Comparison of ENCODE assay signal across 28 cellular contexts in the genomic region with DNA sequence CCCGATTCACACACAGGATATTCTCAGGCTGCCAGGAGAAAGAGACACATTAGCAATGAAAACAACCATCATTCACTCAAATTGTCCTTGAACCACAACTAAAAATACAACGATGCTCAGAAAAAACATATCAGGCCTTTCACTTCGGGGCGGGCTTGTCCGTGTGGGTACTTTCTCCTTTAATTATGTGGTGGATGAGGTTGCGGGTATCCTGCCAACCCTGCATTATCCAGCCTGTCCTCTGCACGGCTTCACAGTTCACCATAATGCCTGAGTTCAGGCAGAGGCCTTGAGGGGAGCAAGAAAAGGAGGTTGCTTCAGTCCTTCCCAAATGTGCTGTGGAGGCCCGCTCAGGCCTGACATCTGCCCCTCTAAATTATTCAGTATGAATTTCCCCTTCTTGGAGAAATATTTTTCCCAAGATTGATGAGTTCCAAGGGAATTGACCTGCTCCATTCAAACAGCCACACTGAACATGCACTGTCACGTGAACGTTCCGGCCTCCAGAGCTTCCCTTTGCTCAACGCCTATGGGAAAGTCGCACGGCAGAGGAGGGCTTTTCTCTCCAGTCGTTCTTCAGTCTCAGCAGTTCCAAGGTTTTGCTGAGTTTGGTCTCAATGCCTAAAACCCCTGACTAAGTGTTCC.
A peak's percentile ranks its signal among the peaks of the same experiment; 100 is the strongest.
DNase-seq lines count a peak whose midpoint lies in the region; ATAC-seq, FAIRE-seq and TF ChIP-seq lines count a peak whose summit lies in the region.
"Had no signal": no experiment of that assay in that cellular context is flagged by ENCODE, and none has a peak within 500 bp of the region (broad histone marks: within the 10 kb centered on the region; RNA-seq: fewer than 3 reads in every experiment).

No MANE protein-coding gene starts in this region.

- DNase-seq in NCI-H2029 (lab: John Stamatoyannopoulos, UW) (peak; percentile 32), NCI-H2029 treated with DMSO at 0.1 percent for 48 hours (lab: John Stamatoyannopoulos, UW) (no peak), RPMI7951 (ENCODE audit: low read depth) (peak; percentile 64), HepG2 (ENCODE audit: low spot score) (no peak), ureter (ENCODE audit: low spot score) (peak; percentile 10), lower leg skin (ENCODE audit: low spot score in 2 of 2) (no peak), UCSD-AML1 (lab: John Stamatoyannopoulos, UW; ENCODE audit: unreplicated experiment) (no peak)
- DNase-seq: BE2C; Calu3; CD8-positive, alpha-beta memory T cell; DMS153; DND-41; GM23248; HFFc6; NCI-H1048; NCI-H1436; NCI-H187 treated with DMSO at 0.1 percent for 48 hours; NCI-H446; NCI-H524 treated with DMSO at 0.1 percent for 48 hours; NCI-H774; PC-9 had no signal

- TF ChIP-seq CTCF in HepG2 (CRISPR knock-in tag; IDR thresholded peaks at IDR 0.05) (no peak), lower leg skin (IDR thresholded peaks at IDR 0.05) (no peak)

- CTCF ChIA-PET in HepG2 (lab: Yijun Ruan, JAX; ENCODE audit: low intra/inter-chr PET ratio, low total read pairs), result no interaction called here

- TF ChIP-seq EP300 in HepG2 (IDR thresholded peaks at IDR 0.05; ENCODE audit: low read depth in 2 of 2, low read length in 2 of 2) (no peak), HepG2 (CRISPR knock-in tag; IDR thresholded peaks at IDR 0.05; ENCODE audit: borderline replicate concordance) (no peak)

- ATAC-seq in HepG2, result peak; percentile 57
- no peak for ATAC-seq in GM21737 (IDR thresholded peaks at IDR 0.05; ENCODE audit: unreplicated experiment)

- FAIRE-seq in HepG2 (lab: Jason Lieb, UNC), result no peak
- FAIRE-seq: GM19239, HTR-8/SVneo had no signal

- no peak overlapping the region for H2AFZ ChIP-seq in HepG2 (ENCODE audit: low read length)
- H2AFZ ChIP-seq: GM23248, PC-9 had no signal

- no peaks in the 10 kb centered on the region for H3K9me3 ChIP-seq in HepG2 (ENCODE audit: low read length)
- H3K9me3 ChIP-seq: BE2C, HAP-1 had no signal

- in situ Hi-C loops in HepG2 (cut with HindIII; ENCODE audit: extremely low pct_ligation_motif_present, low pct_unique_long_range_greater_than_20kb), result no loop called here

- H3K9ac ChIP-seq in HepG2 (ENCODE audit: insufficient read depth, low read depth, low read length), result no peak overlapping the region
- H3K9ac ChIP-seq: GM23248, KMS-11 had no signal

- intact Hi-C loops in HepG2 (cut with micrococcal nuclease; ENCODE audit: unreplicated experiment) (no loop called here), lower leg skin (cut with DNase I; ENCODE audit: low total_unique reads) (no loop called here)

- no peaks in the 10 kb centered on the region for H3K36me3 ChIP-seq in HepG2 (replicated peaks in 1 of 2; ENCODE audit: control insufficient read depth in 1 of 2, insufficient read depth in 2 of 2, low read length in 2 of 2)
- H3K36me3 ChIP-seq: BE2C, HAP-1 had no signal

- TF ChIP-seq RAD21 in HepG2 (CRISPR knock-in tag; IDR thresholded peaks at IDR 0.05), result no peak

- no peak for TF ChIP-seq POLR2A in HepG2 (IDR thresholded peaks at IDR 0.05; ENCODE audit: insufficient read depth in 1 of 2, low read depth in 2 of 2, low read length in 2 of 2)
- TF ChIP-seq POLR2A in lower leg skin (IDR thresholded peaks at IDR 0.05), result no peak

- no peak overlapping the region for H3K27ac ChIP-seq in HepG2 (ENCODE audit: extremely low read length, insufficient read depth, low read length)
- H3K27ac ChIP-seq: 22Rv1, GM23248, KMS-11, PC-9, RWPE1 had no signal

- no peaks in the 10 kb centered on the region for H4K20me1 ChIP-seq in HepG2 (ENCODE audit: insufficient read depth, low read length)

- WGBS in HepG2 (ENCODE audit: low lambda C conversion rate), result 62% methylated on average over 15 of the region's 15 CpGs
- 84 to 86% methylated on average over 15 of the region's 15 CpGs for WGBS in lower leg skin, 2 donors

- H3K4me3 ChIP-seq in HepG2 (replicated peaks in 1 of 3; ENCODE audit: insufficient read depth in 1 of 3, low read depth in 2 of 3, low read length in 3 of 3), result no peak overlapping the region
- no peak overlapping the region for H3K4me3 ChIP-seq in lower leg skin (ENCODE audit: low read depth, poor library complexity, severe bottlenecking)
- H3K4me3 ChIP-seq: GM23248, HAP-1, PC-9 had no signal

- H3K4me2 ChIP-seq in HepG2 (ENCODE audit: low read depth, low read length), result no peak overlapping the region
- H3K4me2 ChIP-seq: KMS-11, PC-9 had no signal

- H3K79me2 ChIP-seq in HepG2 (ENCODE audit: insufficient read depth, low read length), result no peaks in the 10 kb centered on the region

- H3K4me1 ChIP-seq in HepG2 (ENCODE audit: insufficient read depth, low read length), result peaks cover 16% of the 10 kb centered on the region
- H3K4me1 ChIP-seq: BE2C had no signal

- BruUV-seq in HepG2 (replicated peaks; lab: Mats Ljungman, UMichigan), result no TSS peak

- POLR2A ChIA-PET in HepG2 (lab: Yijun Ruan, JAX), result no interaction called here

- no peaks in the 10 kb centered on the region; a peak in 1 of 5 replicates for H3K27me3 ChIP-seq in HepG2 (ENCODE audit: control insufficient read depth in 1 of 2, insufficient read depth in 2 of 2, low read length in 2 of 2)
- H3K27me3 ChIP-seq: BE2C had no signal

TF ChIP-seq in HepG2, 621 proteins besides CTCF, POLR2A, EP300 and RAD21:
- TF ChIP-seq, protein P1, sequence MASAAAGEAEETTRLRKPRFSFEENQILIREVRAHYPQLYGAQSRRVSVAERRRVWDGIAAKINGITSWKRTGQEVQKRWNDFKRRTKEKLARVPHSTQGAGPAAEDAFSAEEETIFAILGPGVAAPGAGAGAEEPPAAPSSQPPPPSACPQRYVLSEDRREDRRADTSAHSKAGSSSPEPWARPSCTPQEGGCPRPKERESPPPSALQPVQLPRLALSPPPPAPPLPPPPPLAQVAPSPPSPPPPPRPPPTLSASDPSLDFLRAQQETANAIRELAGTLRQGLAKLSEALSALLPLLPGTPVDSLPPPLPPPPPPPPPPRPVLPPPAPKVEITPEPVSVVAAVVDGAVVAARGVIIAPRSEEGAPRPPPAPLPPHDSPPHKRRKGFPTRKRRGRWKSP (CRISPR knock-in tag; IDR thresholded peaks at IDR 0.05), result no peak
- peak; percentile 21; the same call in 1 of the 2 replicates for TF ChIP-seq GATAD2A (CRISPR knock-in tag; IDR thresholded peaks at IDR 0.05)

Comparison
In these comparisons a context has a peak if more than half of its experiments do, and no peak if none do; other contexts are left out.
1. DNase-seq: peak in NCI-H2029 (single experiment), RPMI7951 (single experiment) and ureter (single experiment); none in NCI-H2029 treated with DMSO at 0.1 percent for 48 hours (single experiment), HepG2 (single experiment), lower leg skin (0 of 2) and UCSD-AML1 (single experiment).